Comparison of ENCODE assay signal across 26 cellular contexts in the genomic region with DNA sequence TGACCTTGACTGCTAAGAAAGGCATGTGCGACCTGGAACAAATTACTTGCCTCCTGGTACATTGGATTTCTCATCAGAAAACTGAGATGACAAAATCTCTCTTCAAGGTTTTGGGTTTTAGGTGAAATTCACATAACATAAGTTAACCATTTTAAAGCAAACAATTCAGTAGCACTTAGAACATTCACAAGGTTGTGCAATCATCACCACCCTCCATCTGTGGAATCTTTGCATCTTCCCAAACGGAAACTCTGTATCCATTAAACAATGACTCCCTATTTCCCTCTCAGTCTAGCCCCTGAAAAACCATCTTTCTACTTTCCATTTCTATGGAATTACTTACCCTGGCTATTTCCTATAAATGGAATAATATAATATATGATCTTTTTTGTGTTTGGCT. TPM values are rescaled to one million over a fixed set of nuclear protein-coding genes. Genes with fewer than 3 reads are reported as not detected.
DNase-seq lines count a peak whose midpoint lies in the region; ATAC-seq, FAIRE-seq and TF ChIP-seq lines count a peak whose summit lies in the region.
"Had no signal": no experiment of that assay in that cellular context is flagged by ENCODE, and none has a peak within 500 bp of the region (broad histone marks: within the 10 kb centered on the region; RNA-seq: fewer than 3 reads in every experiment).

No MANE protein-coding gene starts in this region.

- H3K4me2 ChIP-seq in IMR-90 (ENCODE audit: low read depth, low read length) (no peak overlapping the region), K562 (ENCODE audit: insufficient read depth, low read length) (no peak overlapping the region)
- H3K4me2 ChIP-seq: BLaER1 had no signal

- no peak overlapping the region for H2BK15ac ChIP-seq in IMR-90 (ENCODE audit: low read depth, low read length)

- H4K8ac ChIP-seq in IMR-90 (ENCODE audit: low read depth in 2 of 2, low read length in 2 of 2) = no peak overlapping the region

- TF ChIP-seq POLR2A in IMR-90 (IDR thresholded peaks at IDR 0.05; ENCODE audit: low read depth, low read length) (no peak), K562 (conservative IDR thresholded peaks at IDR 0.05) (no peak)

- H3K9ac ChIP-seq in IMR-90 (ENCODE audit: low read depth, low read length) = no peak overlapping the region
- H3K9ac ChIP-seq in K562 (ENCODE audit: insufficient read depth in 1 of 2, low read depth in 2 of 2, low read length in 2 of 2) = no peak overlapping the region
- H3K9ac ChIP-seq: BLaER1 had no signal

- TF ChIP-seq CTCF in IMR-90 (conservative IDR thresholded peaks at IDR 0.05; ENCODE audit: low read depth, low read length) = no peak
- TF ChIP-seq CTCF in K562 (IDR thresholded peaks at IDR 0.05 in 2 of 3, conservative IDR thresholded peaks at IDR 0.05 in 1 of 3; ENCODE audit: insufficient read depth in 2 of 3, low read depth in 1 of 3, low read length in 3 of 3) = no peak
- no peak for TF ChIP-seq CTCF in lung (IDR thresholded peaks at IDR 0.05; ENCODE audit: control extremely low read depth, extremely low read depth)

- H3K79me2 ChIP-seq in K562 (ENCODE audit: control insufficient read depth, insufficient read depth, low read length) = no peaks in the 10 kb centered on the region

- BruUV-seq in IMR-90 (replicated peaks; lab: Mats Ljungman, UMichigan) (no TSS peak), K562 (replicated peaks; lab: Mats Ljungman, UMichigan) (no TSS peak)

- H3K23ac ChIP-seq in IMR-90 (ENCODE audit: low read depth, low read length) = no peak overlapping the region

- no peak overlapping the region for H3K56ac ChIP-seq in IMR-90 (ENCODE audit: extremely low read depth, insufficient read depth, low read length)

- no peak overlapping the region for H2BK20ac ChIP-seq in IMR-90 (ENCODE audit: low read depth, low read length)

- DNase-seq in IMR-90 (no peak), K562 (ENCODE audit: extremely low read depth in 1 of 4, low spot score in 3 of 4) (no peak), lung (ENCODE audit: low spot score) (peak; percentile 4), SIG-M5 treated with dmso at 0.1 percent for 504 hours (lab: John Stamatoyannopoulos, UW; ENCODE audit: unreplicated experiment) (no peak), KG1 (lab: John Stamatoyannopoulos, UW) (no peak)
- DNase-seq: 8988T; ACHN; BE2C; C1 segment of cervical spinal cord; CD4-positive, alpha-beta memory T cell; CD4-positive, CD25-positive, alpha-beta regulatory T cell; CD8-positive, alpha-beta memory T cell; COR-L47; DMS 273 treated with DMSO at 0.1 percent for 48 hours; DMS153; DMS53; DMS79; DND-41; EL; GDM1 had no signal

- H3K27me3 ChIP-seq in IMR-90 (ENCODE audit: control insufficient read depth, insufficient read depth, low read length) (no peaks in the 10 kb centered on the region), K562 (ENCODE audit: control insufficient read depth in 2 of 2, insufficient read depth in 2 of 2, low read length in 2 of 2) (no peaks in the 10 kb centered on the region), lung (ENCODE audit: control insufficient read depth, insufficient read depth) (no peaks in the 10 kb centered on the region)
- H3K27me3 ChIP-seq: BE2C, BLaER1 had no signal

- no peak overlapping the region for H2BK120ac ChIP-seq in IMR-90 (ENCODE audit: low read depth, low read length)

- ATAC-seq in IMR-90 (ENCODE audit: low read depth) (no peak), K562 (no peak), lung (ENCODE audit: insufficient read depth, low FRiP score) (no peak), HG03095 (IDR thresholded peaks at IDR 0.05; ENCODE audit: unreplicated experiment) (no peak)

- H2BK5ac ChIP-seq in IMR-90 (ENCODE audit: low read depth, low read length, poor library complexity, severe bottlenecking) = no peak overlapping the region

- H4K5ac ChIP-seq in IMR-90 (ENCODE audit: low read depth, low read length) = no peak overlapping the region

- H4K91ac ChIP-seq in IMR-90 (ENCODE audit: insufficient read depth, low read depth, low read length) = no peak overlapping the region

- H3K79me1 ChIP-seq in IMR-90 (ENCODE audit: low read depth in 1 of 2, low read length in 2 of 2) = no peaks in the 10 kb centered on the region

- H3K9me3 ChIP-seq in IMR-90 (ENCODE audit: control insufficient read depth, insufficient read depth, low read length) (no peaks in the 10 kb centered on the region), K562 (replicated peaks; ENCODE audit: control insufficient read depth, insufficient read depth, low read depth, low read length) (no peaks in the 10 kb centered on the region; the same call in 1 of the 2 replicates), lung (ENCODE audit: control insufficient read depth in 2 of 2, insufficient read depth in 1 of 2, low read length in 1 of 2) (no peaks in the 10 kb centered on the region)
- H3K9me3 ChIP-seq: BE2C had no signal

- H2AK5ac ChIP-seq in IMR-90 (ENCODE audit: low read depth, low read length) = no peak overlapping the region

- in situ Hi-C loops in IMR-90 (cut with MboI; ENCODE audit: low sequenced_read_pairs) = no loop called here
- in situ Hi-C loops in K562 (cut with MboI) = no loop called here

- TF ChIP-seq EP300 in Ishikawa (IDR thresholded peaks at IDR 0.05; ENCODE audit: borderline replicate concordance) (no peak), K562 (IDR thresholded peaks at IDR 0.05; ENCODE audit: low read length) (no peak)

- no peak for FAIRE-seq in K562 (lab: Jason Lieb, UNC)
- FAIRE-seq: A204.1, GM12891, GM19239 had no signal

- H2AFZ ChIP-seq in IMR-90 (replicated peaks; ENCODE audit: low read length, poor library complexity) (no peak overlapping the region), K562 (ENCODE audit: low read depth, low read length) (no peak overlapping the region)

- TF ChIP-seq RAD21 in IMR-90 (IDR thresholded peaks at IDR 0.05; ENCODE audit: low read length) (no peak), Ishikawa (IDR thresholded peaks at IDR 0.05; ENCODE audit: low read depth) (no peak), K562 (CRISPR knock-in tag; conservative IDR thresholded peaks at IDR 0.05 in 1 of 2, IDR thresholded peaks at IDR 0.05 in 1 of 2) (no peak)

- H3K4ac ChIP-seq in IMR-90 (ENCODE audit: low read depth, low read length) = no peak overlapping the region

- POLR2A ChIA-PET in IMR-90 (lab: Charles Lee; ENCODE audit: unreplicated experiment) (no interaction called here), K562 (lab: Yijun Ruan, JAX) (interaction anchor here (0.6 kb wide), 1 partner anchor 724 kb away, joined by 3 read pairs; no protein-coding TSS in a partner anchor)

- H4K20me1 ChIP-seq in IMR-90 (ENCODE audit: insufficient read depth, low read length) (no peaks in the 10 kb centered on the region), K562 (replicated peaks; ENCODE audit: control insufficient read depth, insufficient read depth, low read length) (no peaks in the 10 kb centered on the region)
- H4K20me1 ChIP-seq: BLaER1 had no signal

- H3K14ac ChIP-seq in IMR-90 (replicated peaks; ENCODE audit: low read depth, low read length) = no peak overlapping the region

- H3K4me1 ChIP-seq in IMR-90 (ENCODE audit: control insufficient read depth, insufficient read depth, low read length) (no peaks in the 10 kb centered on the region), K562 (replicated peaks in 1 of 2; ENCODE audit: control insufficient read depth in 2 of 2, insufficient read depth in 2 of 2, low read length in 2 of 2) (no peaks in the 10 kb centered on the region), lung (ENCODE audit: control insufficient read depth in 2 of 2, insufficient read depth in 2 of 2, low read length in 2 of 2) (no peaks in the 10 kb centered on the region)
- H3K4me1 ChIP-seq: BE2C, BLaER1 had no signal

- H3K36me3 ChIP-seq in IMR-90 (ENCODE audit: control insufficient read depth, insufficient read depth, low read length) (no peaks in the 10 kb centered on the region), K562 (ENCODE audit: control insufficient read depth, insufficient read depth, low read length) (no peaks in the 10 kb centered on the region), lung (ENCODE audit: control insufficient read depth in 2 of 2, insufficient read depth in 2 of 2, low read length in 2 of 2) (no peaks in the 10 kb centered on the region)
- H3K36me3 ChIP-seq: BE2C, BLaER1 had no signal

- H2AK9ac ChIP-seq in IMR-90 (replicated peaks; ENCODE audit: low read depth, low read length, poor library complexity) = no peak overlapping the region

- no peak overlapping the region for H3K18ac ChIP-seq in IMR-90 (ENCODE audit: low read depth, low read length)

- no CpG with 5 or more reads among the region's 2 CpGs for WGBS in IMR-90 (ENCODE audit: extremely low coverage in 2 of 2, insufficient read length in 1 of 2), 2 experiments
- 0% methylated on average over 2 of the region's 2 CpGs for WGBS in K562 (ENCODE audit: insufficient coverage, low coverage, missing lambda C conversion rate)
- 84 to 94% methylated on average over 2 of the region's 2 CpGs for WGBS in lung, 2 donors

- dilution Hi-C loops in IMR-90 (cut with HindIII; ENCODE audit: low sequenced_read_pairs, unreplicated experiment) = no loop called here

- H3K9me1 ChIP-seq in IMR-90 (ENCODE audit: insufficient read depth, low read length) (no peaks in the 10 kb centered on the region), K562 (ENCODE audit: control insufficient read depth, insufficient read depth, low read length) (no peaks in the 10 kb centered on the region)

- CTCF ChIA-PET in IMR-90 (lab: Yijun Ruan, JAX) = no interaction called here
- CTCF ChIA-PET in K562 (lab: Yijun Ruan, JAX; ENCODE audit: low intra/inter-chr PET ratio) = no interaction called here

- H3K27ac ChIP-seq in IMR-90 (ENCODE audit: insufficient read depth, low read length) = no peak overlapping the region
- H3K27ac ChIP-seq in K562 (ENCODE audit: extremely low read depth, low read depth, low read length) = no peak overlapping the region
- no peak overlapping the region for H3K27ac ChIP-seq in lung (ENCODE audit: low read depth in 1 of 2, low read length in 1 of 2)
- H3K27ac ChIP-seq: BLaER1 had no signal

- no peak overlapping the region for H3K4me3 ChIP-seq in IMR-90 (ENCODE audit: insufficient read depth, low read depth, low read length)
- H3K4me3 ChIP-seq in K562 = no peak overlapping the region
- no peak overlapping the region for H3K4me3 ChIP-seq in lung
- H3K4me3 ChIP-seq: BLaER1 had no signal

- intact Hi-C loops in IMR-90 (cut with micrococcal nuclease) (no loop called here), K562 (cut with micrococcal nuclease) (no loop called here)

RNA-seq across cellular contexts. Expression of gene BRD7, which starts 42.2 kb away (rescaled TPM):
- 29.9 and 38.9 TPM in 2 replicates for total RNA-seq in IMR-90 (2012; rRNA removed)
- polyA plus RNA-seq in IMR-90 (2012; rRNA removed) = 24.8 and 25.1 TPM in 2 replicates
- polyA plus RNA-seq in IMR-90 (2012; cell fraction: cytosol; rRNA removed) = 3.7 and 7.6 TPM in 2 replicates
- 18.0 and 28.0 TPM in 2 replicates for polyA plus RNA-seq in IMR-90 (2012; cell fraction: nucleus; rRNA removed; ENCODE audit: low replicate concordance)
- 29.1 and 47.8 TPM in 2 replicates for total RNA-seq in K562 (2011; cell fraction: chromatin; rRNA removed; ENCODE audit: low replicate concordance)
- 16.5 and 17.9 TPM in 2 replicates for total RNA-seq in K562 (2011; cell fraction: nucleolus; rRNA removed)
- 26.1 and 42.0 TPM in 2 replicates for total RNA-seq in K562 (2011; cell fraction: nucleoplasm; rRNA removed)
- 68.7 and 80.5 TPM in 2 replicates for total RNA-seq in K562 (2014; rRNA removed)
- total RNA-seq in K562 (2014; rRNA removed; fragmentation: Illumina TruSeq; extraction: Trizol) = 101 TPM in 2 replicates
- 82.3 and 90.0 TPM in 2 replicates for total RNA-seq in K562 (2015; rRNA removed; fragmentation: Illumina TruSeq; extraction: Trizol)
- 67.3 and 68.5 TPM in 2 replicates for total RNA-seq in K562 (2021)
- polyA plus RNA-seq in K562 (2011; rRNA removed) = 77.9 and 95.9 TPM in 2 replicates
- polyA plus RNA-seq in K562 (2011; cell fraction: cytosol; rRNA removed) = 13.9 and 27.6 TPM in 2 replicates
- polyA plus RNA-seq in K562 (2011; cell fraction: nucleus; rRNA removed) = 53.1 and 64.2 TPM in 2 replicates
- polyA plus RNA-seq in K562 (2012) = 53.8 and 86.1 TPM in 2 replicates
- polyA plus RNA-seq in K562 (2014; fragmentation: Illumina TruSeq; extraction: Trizol) = 92.4 and 94.7 TPM in 2 replicates
- 10 to 100 TPM; 20.6 to 26.3 TPM for polyA plus RNA-seq in K562 (2014; fragmentation: Nextera tagmentation; extraction: Ambion mirVana)
- polyA plus RNA-seq in K562 (2014; rRNA removed) = 54.7 and 59.7 TPM in 2 replicates
- polyA minus RNA-seq in K562 (2011; rRNA and poly(A)+ RNA removed) = 83.8 and 86.3 TPM in 2 replicates
- polyA minus RNA-seq in K562 (2011; cell fraction: cytosol; rRNA and poly(A)+ RNA removed) = 21.9 and 36.5 TPM in 2 replicates
- polyA minus RNA-seq in K562 (2011; cell fraction: nucleus; rRNA and poly(A)+ RNA removed) = 23.4 and 33.0 TPM in 2 replicates
- 10 to 100 TPM; 52.8 to 54.1 TPM for total RNA-seq in lung
- polyA plus RNA-seq in lung = 10 to 100 TPM; 33.9 to 54.6 TPM
